In the genomic region with DNA sequence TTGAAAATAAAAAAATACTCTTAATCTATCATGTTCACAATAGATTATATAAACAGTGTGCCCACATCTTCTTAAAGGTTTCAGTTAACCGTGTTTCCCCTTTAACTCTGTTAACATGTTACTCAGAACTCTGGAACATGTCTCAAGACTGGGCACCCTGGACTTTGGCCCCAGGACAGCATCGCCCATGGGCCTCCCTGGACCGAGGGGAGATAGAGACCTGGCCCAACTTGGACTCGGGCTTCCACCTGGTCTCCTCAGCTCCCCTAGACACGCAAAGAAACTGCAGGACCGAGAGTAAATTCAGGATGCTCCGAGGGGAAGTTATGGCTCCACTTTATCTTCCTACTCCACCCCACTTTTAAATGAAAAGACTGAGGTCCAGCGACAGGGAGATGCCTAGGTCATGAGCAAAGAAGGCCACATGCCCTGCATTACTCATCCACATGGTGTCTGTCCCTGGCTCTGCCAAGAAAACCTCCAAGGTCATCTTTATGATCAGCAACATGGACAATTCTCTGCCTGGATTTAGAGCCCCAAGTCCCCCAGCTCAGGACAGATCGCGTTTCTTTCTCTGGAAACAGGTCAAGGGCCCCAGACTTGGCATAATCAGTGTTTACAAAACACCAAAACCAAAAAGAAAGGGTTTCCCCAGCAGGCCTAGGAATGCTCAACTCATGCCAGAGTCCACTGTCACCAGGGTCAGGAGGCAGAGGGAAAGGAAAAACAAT, we compare ENCODE assay signal across 10 cellular contexts. TPM values are rescaled to one million over a fixed set of nuclear protein-coding genes. Genes with fewer than 3 reads are reported as not detected.
DNase-seq lines count a peak whose midpoint lies in the region; ATAC-seq and TF ChIP-seq lines count a peak whose summit lies in the region.
"Had no signal": no experiment of that assay in that cellular context is flagged by ENCODE, and none has a peak within 500 bp of the region (broad histone marks: within the 10 kb centered on the region; RNA-seq: fewer than 3 reads in every experiment).

No MANE protein-coding gene starts in this region.

- peak overlapping the region; percentile 51 for H3K4me2 ChIP-seq in osteoblast (ENCODE audit: insufficient read depth, low read length)
- H3K4me2 ChIP-seq: BLaER1 treated with 17β-estradiol and CSF1 and Interleukin-3, amounts not matched to agents 10 nM and 100 nM had no signal

- H4K20me1 ChIP-seq in osteoblast (ENCODE audit: insufficient read depth, low read length) = no peaks in the 10 kb centered on the region

- peak overlapping the region; percentile 64 for H3K27ac ChIP-seq in osteoblast (ENCODE audit: low read depth, low read length)
- H3K27ac ChIP-seq: BLaER1 treated with 17β-estradiol and CSF1 and Interleukin-3, amounts not matched to agents 10 nM and 100 nM had no signal

- H3K36me3 ChIP-seq in osteoblast (ENCODE audit: insufficient read depth, low read length) = peaks cover 44% of the 10 kb centered on the region

- no peak overlapping the region for H3K4me3 Mint-ChIP-seq in type B pancreatic cell

- intact Hi-C loops in Right ventricle myocardium inferior (cut with DNase I) = no loop called here
- intact Hi-C loops in cardiac septum (cut with DNase I) = loop anchor here (2.0 kb wide), 1 partner anchor 13 kb away; no protein-coding TSS in a partner anchor

- H3K27me3 ChIP-seq in osteoblast (ENCODE audit: insufficient read depth, low read length) = no peaks in the 10 kb centered on the region
- H3K27me3 ChIP-seq: BLaER1 treated with 17β-estradiol and CSF1 and Interleukin-3, amounts not matched to agents 10 nM and 100 nM had no signal

- no peaks in the 10 kb centered on the region for H3K4me1 Mint-ChIP-seq in type B pancreatic cell (ENCODE audit: unreplicated experiment)

- no peaks in the 10 kb centered on the region for H3K79me2 ChIP-seq in osteoblast (ENCODE audit: insufficient read depth, low read length)

- TF ChIP-seq CTCF in fibroblast of the aortic adventitia (IDR thresholded peaks at IDR 0.05; ENCODE audit: insufficient read depth, low read length) (no peak), osteoblast (IDR thresholded peaks at IDR 0.05; ENCODE audit: extremely low read depth, low read depth, low read length) (no peak), type B pancreatic cell (conservative IDR thresholded peaks at IDR 0.05) (no peak)

- H3K4me3 ChIP-seq in fibroblast of the aortic adventitia (ENCODE audit: low read depth, low read length) (no peak overlapping the region), osteoblast (ENCODE audit: insufficient read depth, low read length) (no peak overlapping the region)
- H3K4me3 ChIP-seq: BLaER1 treated with 17β-estradiol and CSF1 and Interleukin-3, amounts not matched to agents 10 nM and 100 nM had no signal

- H3K36me3 Mint-ChIP-seq in type B pancreatic cell = peaks cover 32% of the 10 kb centered on the region

- no peaks in the 10 kb centered on the region for H3K9me3 ChIP-seq in osteoblast (ENCODE audit: low read depth, low read length)
- H3K9me3 ChIP-seq: BLaER1 treated with 17β-estradiol and CSF1 and Interleukin-3, amounts not matched to agents 10 nM and 100 nM had no signal

- H3K27me3 Mint-ChIP-seq in type B pancreatic cell = no peaks in the 10 kb centered on the region

- no peak overlapping the region for H3K27ac Mint-ChIP-seq in type B pancreatic cell

- peak; percentile 65 for ATAC-seq in Right ventricle myocardium inferior
- ATAC-seq in HG03095 (IDR thresholded peaks at IDR 0.05; ENCODE audit: unreplicated experiment) = no peak

- peaks cover 33% of the 10 kb centered on the region for H3K4me1 ChIP-seq in osteoblast (ENCODE audit: insufficient read depth, low read length)

- H2AFZ ChIP-seq in osteoblast (ENCODE audit: low read length) = no peak overlapping the region

- DNase-seq in Right ventricle myocardium inferior (ENCODE audit: missing footprints) (peak; percentile 37), cardiac septum (ENCODE audit: low spot score) (no peak), fibroblast of the aortic adventitia (ENCODE audit: low read depth) (peak; percentile 87), osteoblast (ENCODE audit: insufficient read length, low spot score, missing footprints) (peak; percentile 95), NCI-H1105 (lab: John Stamatoyannopoulos, UW) (no peak), type B pancreatic cell (ENCODE audit: extremely low spot score, unreplicated experiment) (no peak), OCI-M1 (lab: John Stamatoyannopoulos, UW) (no peak)
- DNase-seq: NCI-H510A had no signal

- no peaks in the 10 kb centered on the region for H3K9me3 Mint-ChIP-seq in type B pancreatic cell

RNA-seq across cellular contexts. Expression of gene GPX3, which starts 17.3 kb away (rescaled TPM):
- total RNA-seq in Right ventricle myocardium inferior (627 TPM), cardiac septum (461 TPM), fibroblast of the aortic adventitia (ENCODE audit: low replicate concordance) (11.3 and 53.1 TPM in 2 replicates), osteoblast (8.8 and 9.8 TPM in 2 replicates), type B pancreatic cell (ENCODE audit: low replicate concordance) (18.4 and 19.7 TPM in 2 replicates)

RNA-seq across cellular contexts. Expression of gene TNIP1, which starts 43.1 kb away (rescaled TPM):
- 114 TPM for total RNA-seq in Right ventricle myocardium inferior
- total RNA-seq in cardiac septum = 110 TPM
- 33.7 and 42.9 TPM in 2 replicates for total RNA-seq in fibroblast of the aortic adventitia (ENCODE audit: low replicate concordance)
- total RNA-seq in osteoblast = 66.3 and 85.8 TPM in 2 replicates
- total RNA-seq in type B pancreatic cell (ENCODE audit: low replicate concordance) = 63.6 and 89.2 TPM in 2 replicates

Comparison
In these comparisons a context has a peak if more than half of its experiments do, and no peak if none do; other contexts are left out.
1. DNase-seq: peak in Right ventricle myocardium inferior (single experiment), fibroblast of the aortic adventitia (single experiment) and osteoblast (single experiment); none in cardiac septum (single experiment), NCI-H1105 (single experiment), type B pancreatic cell (single experiment) and OCI-M1 (single experiment).